8 cellular contexts compared by ENCODE assay signal in the genomic region with DNA sequence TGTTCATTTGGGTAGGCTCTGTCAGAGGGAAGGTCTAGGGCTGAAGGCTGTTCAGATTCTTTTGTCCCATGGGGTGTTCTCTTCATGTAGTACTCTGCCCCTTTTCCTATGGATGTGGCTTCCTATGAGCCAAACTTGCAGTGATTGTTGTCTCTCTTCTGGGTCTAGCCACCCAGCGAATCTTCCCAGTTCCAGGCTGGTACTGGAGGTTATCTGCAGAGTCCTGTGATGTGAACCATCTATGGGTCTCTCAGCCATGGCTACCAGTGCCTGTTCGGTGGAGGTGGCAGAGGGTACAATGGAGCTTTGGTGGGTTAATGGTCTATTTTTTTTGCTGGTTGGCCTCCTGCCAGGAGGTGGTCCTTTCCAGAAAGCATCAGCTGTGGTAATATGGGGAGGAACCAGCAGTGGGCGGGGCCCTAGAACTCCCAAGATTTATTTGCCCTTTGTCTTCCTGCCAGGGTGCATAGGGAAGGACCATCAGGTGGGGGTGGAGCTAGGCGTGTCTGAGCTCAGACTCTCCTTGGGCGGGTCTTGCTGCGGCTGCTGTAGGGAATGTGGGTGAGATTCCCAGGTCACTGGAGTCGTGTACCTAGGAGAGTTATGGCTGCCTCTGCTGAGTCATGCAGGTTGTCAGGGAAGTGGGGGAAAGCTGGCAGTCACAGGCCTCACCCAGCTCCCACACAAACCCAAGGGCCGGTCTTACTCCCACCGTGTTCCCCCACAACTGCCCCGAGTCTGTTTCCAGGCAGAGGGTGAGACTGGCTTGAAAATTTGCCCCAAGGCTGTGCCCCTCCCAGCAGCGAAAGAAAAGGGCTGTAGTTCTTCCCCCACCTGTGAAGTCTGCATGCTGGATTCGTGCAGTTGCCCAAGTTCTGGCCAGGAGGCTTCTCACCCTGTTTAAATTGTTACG. TPM values are rescaled to one million over a fixed set of nuclear protein-coding genes. Genes with fewer than 3 reads are reported as not detected.
DNase-seq lines count a peak whose midpoint lies in the region; ATAC-seq and TF ChIP-seq lines count a peak whose summit lies in the region.

No MANE protein-coding gene starts in this region.

- no peak overlapping the region for H3K18ac ChIP-seq in H9 (ENCODE audit: insufficient read length, low read depth, low read length)

- H3T11ph ChIP-seq in H9 (ENCODE audit: low read length): no peak overlapping the region

- H3K4me3 ChIP-seq in duodenal mucosa (ENCODE audit: low read depth in 1 of 2, low read length in 2 of 2) (no peak overlapping the region), psoas muscle (peak overlapping the region; percentile 24), neural progenitor cell (no peak overlapping the region)

- H3K27ac ChIP-seq in H9 (ENCODE audit: insufficient read length, low read depth, low read length) (no peak overlapping the region), duodenal mucosa (ENCODE audit: low read depth, low read length) (peak overlapping the region; percentile 82), psoas muscle (peak overlapping the region; percentile 57), neural progenitor cell (no peak overlapping the region)

- H3K79me2 ChIP-seq in H9 (ENCODE audit: insufficient read depth, low read length): no peaks in the 10 kb centered on the region; the same call in 1 of the 2 replicates
- peaks cover 75% of the 10 kb centered on the region for H3K79me2 ChIP-seq in neural progenitor cell (ENCODE audit: low read depth)

- H4K91ac ChIP-seq in H9 (ENCODE audit: insufficient read length, low read depth, low read length): no peak overlapping the region

- TF ChIP-seq CTCF in H9 (conservative IDR thresholded peaks at IDR 0.05) (no peak), psoas muscle (IDR thresholded peaks at IDR 0.05) (no peak), neural progenitor cell (IDR thresholded peaks at IDR 0.05) (no peak)

- no peaks in the 10 kb centered on the region for H3K9me3 ChIP-seq in H9 (ENCODE audit: control insufficient read depth, low read depth, low read length)
- H3K9me3 ChIP-seq in duodenal mucosa (ENCODE audit: control insufficient read depth in 1 of 2, low read length in 2 of 2): no peaks in the 10 kb centered on the region
- no peaks in the 10 kb centered on the region for H3K9me3 ChIP-seq in psoas muscle
- no peaks in the 10 kb centered on the region for H3K9me3 ChIP-seq in neural progenitor cell (ENCODE audit: low read depth)

- no peak overlapping the region for H2BK120ac ChIP-seq in H9 (ENCODE audit: low read depth, low read length, poor library complexity, severe bottlenecking)

- no peak overlapping the region for H3K4ac ChIP-seq in H9 (ENCODE audit: low read depth, low read length)

- H3K4me1 Mint-ChIP-seq in H9: peaks cover 19 to 25% of the 10 kb centered on the region in 2 experiments
- H3K4me1 Mint-ChIP-seq in neural progenitor cell: no peaks in the 10 kb centered on the region

- no peak overlapping the region for H3K23ac ChIP-seq in H9 (ENCODE audit: insufficient read length, low read depth, low read length)

- H2BK5ac ChIP-seq in H9 (ENCODE audit: insufficient read length, low read length): no peak overlapping the region

- H3K4me1 ChIP-seq in H9 (ENCODE audit: insufficient read depth, low read length): no peaks in the 10 kb centered on the region
- peaks cover 7 to 17% of the 10 kb centered on the region in 2 donors for H3K4me1 ChIP-seq in duodenal mucosa (ENCODE audit: control insufficient read depth in 1 of 2, insufficient read depth in 2 of 2, low read length in 2 of 2)
- H3K4me1 ChIP-seq in psoas muscle: peaks cover 24% of the 10 kb centered on the region
- no peaks in the 10 kb centered on the region for H3K4me1 ChIP-seq in neural progenitor cell

- H3K36me3 ChIP-seq in duodenal mucosa (ENCODE audit: control insufficient read depth in 1 of 2, insufficient read depth in 2 of 2, low read length in 2 of 2) (peaks cover 15 to 23% of the 10 kb centered on the region in 2 donors), psoas muscle (ENCODE audit: insufficient read depth in 1 of 2, low read depth in 1 of 2) (peaks cover 0 to 30% of the 10 kb centered on the region in 2 donors), neural progenitor cell (peaks cover 7% of the 10 kb centered on the region)

- no peaks in the 10 kb centered on the region for H3K23me2 ChIP-seq in H9 (ENCODE audit: insufficient read length, low read depth, low read length, poor library complexity, severe bottlenecking)

- H3K9ac ChIP-seq in H9 (ENCODE audit: extremely low read depth, insufficient read length, low read length) (no peak overlapping the region), duodenal mucosa (ENCODE audit: low read depth in 1 of 2, low read length in 2 of 2) (peak overlapping the region; percentile 18 to 60), neural progenitor cell (no peak overlapping the region)

- WGBS in H9 (ENCODE audit: extremely low coverage, insufficient read length, low lambda C conversion rate): no CpG with 5 or more reads among the region's 13 CpGs
- WGBS in psoas muscle, 3 donors: 67 to 85% (median 75%) methylated on average over 13 of the region's 13 CpGs

- DNase-seq in H9 (peak; percentile 83), NCI-H226 (peak; percentile 97), psoas muscle (no peak), MV-4-11 (lab: John Stamatoyannopoulos, UW) (no peak), neural progenitor cell (ENCODE audit: low spot score) (no peak)

- H2BK20ac ChIP-seq in H9 (ENCODE audit: low read depth, low read length, poor library complexity, severe bottlenecking): no peak overlapping the region

- H2AK5ac ChIP-seq in H9 (ENCODE audit: insufficient read length, low read length): no peak overlapping the region

- no peaks in the 10 kb centered on the region for H3K27me3 ChIP-seq in H9 (ENCODE audit: insufficient read depth, low read length)
- H3K27me3 ChIP-seq in duodenal mucosa (ENCODE audit: control insufficient read depth in 1 of 2, insufficient read depth in 2 of 2, low read length in 2 of 2): no peaks in the 10 kb centered on the region
- no peaks in the 10 kb centered on the region for H3K27me3 ChIP-seq in psoas muscle (ENCODE audit: insufficient read depth in 3 of 3, low read length in 2 of 3)
- H3K27me3 ChIP-seq in neural progenitor cell: no peaks in the 10 kb centered on the region

- no peak overlapping the region for H3K56ac ChIP-seq in H9 (ENCODE audit: insufficient read length, low read depth, low read length)

- H2BK12ac ChIP-seq in H9 (ENCODE audit: insufficient read length, low read depth, low read length): no peak overlapping the region

- H2BK15ac ChIP-seq in H9 (ENCODE audit: low read depth, low read length): no peak overlapping the region

- no peak overlapping the region for H4K5ac ChIP-seq in H9 (ENCODE audit: insufficient read length, low read depth, low read length)

- no peak overlapping the region for H4K8ac ChIP-seq in H9 (replicated peaks; ENCODE audit: insufficient read length, low read depth, low read length)

- H3K27me3 Mint-ChIP-seq in H9 (ENCODE audit: low read depth) (no peaks in the 10 kb centered on the region), neural progenitor cell (ENCODE audit: insufficient read depth, low read depth) (no peaks in the 10 kb centered on the region)

- H3K14ac ChIP-seq in H9 (ENCODE audit: insufficient read depth, low read length): no peak overlapping the region

- H3K27ac Mint-ChIP-seq in H9 (peak overlapping the region; percentile 73 to 96 (median 93); a peak in 5 of 7 replicates), neural progenitor cell (no peak overlapping the region)

- intact Hi-C loops in psoas muscle (cut with DNase I): no loop called here

- H3K36me3 Mint-ChIP-seq in H9 (ENCODE audit: insufficient read depth in 1 of 3, low read depth in 3 of 3) (peaks cover 57 to 80% (median 71%) of the 10 kb centered on the region in 3 experiments), neural progenitor cell (peaks cover 41% of the 10 kb centered on the region)

- H2AFZ ChIP-seq in H9 (ENCODE audit: low read length) (no peak overlapping the region), neural progenitor cell (replicated peaks) (no peak overlapping the region)

- H3K79me1 ChIP-seq in H9 (ENCODE audit: insufficient read depth, low read depth, low read length, poor library complexity, severe bottlenecking): peaks cover 4% of the 10 kb centered on the region

- H3K4me2 ChIP-seq in H9 (ENCODE audit: insufficient read depth, insufficient read length, low read length) (no peak overlapping the region), neural progenitor cell (no peak overlapping the region)

- H3K9me3 Mint-ChIP-seq in H9: peaks cover 26 to 36% of the 10 kb centered on the region in 2 experiments
- peaks cover 25% of the 10 kb centered on the region for H3K9me3 Mint-ChIP-seq in neural progenitor cell

- peaks cover 8% of the 10 kb centered on the region for H3F3A ChIP-seq in neural progenitor cell (ENCODE audit: low read depth)

- ATAC-seq in psoas muscle (peak in 2 of 4 donors; percentile 26 to 54), GM21825 (IDR thresholded peaks at IDR 0.05; ENCODE audit: unreplicated experiment) (no peak), GM19467 (IDR thresholded peaks at IDR 0.05; ENCODE audit: unreplicated experiment) (no peak)

- no peaks in the 10 kb centered on the region for H4K20me1 ChIP-seq in H9 (ENCODE audit: control insufficient read depth, insufficient read depth, insufficient read length)
- no peaks in the 10 kb centered on the region for H4K20me1 ChIP-seq in neural progenitor cell (ENCODE audit: low read depth)

- H3K4me3 Mint-ChIP-seq in H9 (no peak overlapping the region), neural progenitor cell (no peak overlapping the region)

RNA-seq across cellular contexts. Expression of a gene that starts 17.5 kb away (rescaled TPM):
- total RNA-seq in H9 (2021) (13.0 and 14.8 TPM in 2 replicates), psoas muscle (1 to 10 TPM; 7.3 to 9.9 (median 8.6) TPM), neural progenitor cell (ENCODE audit: low replicate concordance) (12.7 and 17.3 TPM in 2 replicates)
- 10 to 100 TPM in 1 of 3 donors, 1 to 10 TPM in 2; 6.4 to 10.9 (median 7.1) TPM for polyA plus RNA-seq in psoas muscle

RNA-seq across cellular contexts. Expression of a gene that starts 17.8 kb away (rescaled TPM):
- 58.3 and 60.5 TPM in 2 replicates for total RNA-seq in H9 (2021)
- 10 to 100 TPM in 3 of 4 donors, 1 to 10 TPM in 1; 8.7 to 14.4 (median 12.7) TPM for total RNA-seq in psoas muscle
- polyA plus RNA-seq in psoas muscle: 1 to 10 TPM; 3.2 to 5.8 (median 3.2) TPM
- 177 and 302 TPM in 2 replicates for total RNA-seq in neural progenitor cell (ENCODE audit: low replicate concordance)

RNA-seq across cellular contexts. Expression of a gene that starts 20.9 kb away (rescaled TPM):
- total RNA-seq in H9 (2021): 209 TPM in 2 replicates
- 10 to 100 TPM; 47.6 to 63.9 (median 55.1) TPM for total RNA-seq in psoas muscle
- polyA plus RNA-seq in psoas muscle: 100 to 1,000 TPM in 1 of 3 donors, 10 to 100 TPM in 2; 31.8 to 143 (median 67.3) TPM
- 177 and 282 TPM in 2 replicates for total RNA-seq in neural progenitor cell (ENCODE audit: low replicate concordance)

Comparison
In these comparisons a context has a peak if more than half of its experiments do, and no peak if none do; other contexts are left out.
1. DNase-seq: peak in H9 (single experiment) and NCI-H226 (single experiment); none in psoas muscle (0 of 2), MV-4-11 (single experiment) and neural progenitor cell (single experiment).
2. H3K27ac ChIP-seq: peak in duodenal mucosa (single experiment) and psoas muscle (single experiment); none in H9 (single experiment) and neural progenitor cell (single experiment).
3. H3K9ac ChIP-seq: peak in duodenal mucosa (2 of 2); none in H9 (single experiment) and neural progenitor cell (single experiment).